ENCODE assay signal across 8 cellular contexts in the genomic region with DNA sequence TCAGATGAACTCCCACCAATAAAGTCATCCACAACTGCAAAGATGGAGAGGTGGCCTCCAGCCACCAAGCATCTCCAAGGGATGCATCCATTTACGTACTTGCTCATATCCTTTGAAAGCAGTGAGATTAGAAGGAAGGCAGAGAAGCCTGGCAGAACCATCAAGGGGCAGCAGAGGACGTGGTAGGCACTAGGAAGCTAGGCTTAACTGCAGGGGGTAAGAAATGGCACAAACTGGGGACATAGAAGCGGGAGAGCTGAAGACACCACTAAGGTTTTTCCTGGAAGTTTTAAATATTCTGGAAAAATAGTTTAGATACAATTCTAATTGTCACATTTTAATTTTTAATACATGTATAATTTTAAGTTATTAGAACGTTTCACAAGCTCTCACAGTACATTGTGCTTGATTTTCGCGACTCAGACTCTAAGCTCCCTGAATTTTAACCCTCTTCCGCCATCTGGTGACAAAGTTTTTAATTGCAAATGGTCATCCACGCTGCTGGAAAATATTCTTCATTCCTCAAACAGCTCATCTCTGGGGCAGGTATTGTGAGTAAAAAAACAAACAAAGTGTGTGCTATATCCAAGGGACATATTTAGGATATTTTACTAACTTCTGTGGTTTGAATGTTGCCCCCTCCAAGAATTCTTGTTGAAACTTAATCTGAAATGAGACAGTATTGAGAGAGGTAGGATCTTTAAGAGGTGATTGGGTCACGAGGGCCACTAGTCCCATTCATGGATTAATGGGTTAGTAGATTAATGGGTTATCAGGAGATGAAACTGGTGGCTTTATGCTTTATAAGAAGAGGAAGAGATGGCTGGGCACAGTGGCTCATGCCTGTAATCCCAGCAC. TPM values are rescaled to one million over a fixed set of nuclear protein-coding genes. Genes with fewer than 3 reads are reported as not detected.
DNase-seq lines count a peak whose midpoint lies in the region; TF ChIP-seq lines count a peak whose summit lies in the region.

No MANE protein-coding gene starts in this region.

- TF ChIP-seq CTCF in GM10248 (IDR thresholded peaks at IDR 0.05; ENCODE audit: control extremely low read depth, extremely low read depth, low read depth, missing control alignments) (peak; percentile 62), brain microvascular endothelial cell (IDR thresholded peaks at IDR 0.05; ENCODE audit: low read depth, low read length, missing control alignments) (peak; percentile 68)

- no peak overlapping the region for H3K4me3 ChIP-seq in brain microvascular endothelial cell (ENCODE audit: low read depth, low read length)

- CTCF ChIA-PET in GM10248 (lab: Yijun Ruan, JAX) (interaction anchor here (0.7 to 5.5 kb wide), 59 partner anchors 9 to 453 kb away, joined by 3 to 73 read pairs (median 5); partner anchors contain the start of genes ATP5F1A and SLC14A1), HEK293T (lab: Yijun Ruan, JAX) (interaction anchor here (0.6 to 1.0 kb wide), 10 partner anchors 10 to 408 kb away, joined by 3 to 6 read pairs (median 3); no protein-coding TSS in a partner anchor)

- POLR2A ChIA-PET in GM10248 (lab: Yijun Ruan, JAX) (interaction anchor here (0.8 to 1.0 kb wide), 2 partner anchors 9 to 386 kb away, joined by 3 read pairs; no protein-coding TSS in a partner anchor), HEK293T (lab: Yijun Ruan, JAX) (interaction anchor here (1.0 to 1.6 kb wide), 2 partner anchors 23 to 30 kb away, joined by 3 to 4 read pairs; partner anchors contain the start of gene HAUS1)

- DNase-seq in A172 (ENCODE audit: low spot score): peak; percentile 48
- DNase-seq in GM10248 (ENCODE audit: extremely low spot score): peak; percentile 55
- DNase-seq in NCI-H1105 (lab: John Stamatoyannopoulos, UW): peak; percentile 48
- peak; percentile 71 for DNase-seq in SKM-1 treated with dmso at 0.1 percent for 144 hours (lab: John Stamatoyannopoulos, UW; ENCODE audit: unreplicated experiment)
- peak; percentile 76 for DNase-seq in brain microvascular endothelial cell
- peak; percentile 89 for DNase-seq in inferior parietal cortex (ENCODE audit: extremely low spot score)
- DNase-seq in stimulated activated CD4-positive, alpha-beta T cell treated with anti-CD3 and anti-CD28 coated beads, Interleukin-2, amount 100 ng/mL, for 24 hours: peak; percentile 37 to 66
- DNase-seq in HEK293T (ENCODE audit: extremely low spot score): no peak

- peaks cover 7% of the 10 kb centered on the region for H3K36me3 ChIP-seq in brain microvascular endothelial cell (replicated peaks)

- H3K27me3 ChIP-seq in brain microvascular endothelial cell (replicated peaks): no peaks in the 10 kb centered on the region

- no peak overlapping the region for H3K27ac ChIP-seq in brain microvascular endothelial cell

- in situ Hi-C loops in brain microvascular endothelial cell (cut with HindIII; ENCODE audit: low pct_ligation_motif_present, low sequenced_read_pairs): no loop called here

TF ChIP-seq in HEK293T, 16 proteins besides CTCF, POLR2A, EP300 and RAD21:
- no peak for TF ChIP-seq CTBP1 (IDR thresholded peaks at IDR 0.05; ENCODE audit: borderline replicate concordance)
- TF ChIP-seq LEF1 (IDR thresholded peaks at IDR 0.05; ENCODE audit: borderline replicate concordance): no peak
- TF ChIP-seq FOXA1 (IDR thresholded peaks at IDR 0.05): no peak

RNA-seq across cellular contexts. Expression of gene PSTPIP2, which starts 1.6 kb away (rescaled TPM):
- total RNA-seq in A172 (2014; rRNA removed; shearing (Covaris generic)): 2.8 and 3.9 TPM in 2 replicates

RNA-seq across cellular contexts. Expression of gene ATP5F1A, which starts 24.4 kb away (rescaled TPM):
- 463 and 550 TPM in 2 replicates for total RNA-seq in A172 (2014; rRNA removed; shearing (Covaris generic))

RNA-seq across cellular contexts. Expression of gene HAUS1, which starts 30.5 kb away (rescaled TPM):
- 45.4 and 50.3 TPM in 2 replicates for total RNA-seq in A172 (2014; rRNA removed; shearing (Covaris generic))
